Comparison of ENCODE assay signal across 1 cellular context in the genomic region with DNA sequence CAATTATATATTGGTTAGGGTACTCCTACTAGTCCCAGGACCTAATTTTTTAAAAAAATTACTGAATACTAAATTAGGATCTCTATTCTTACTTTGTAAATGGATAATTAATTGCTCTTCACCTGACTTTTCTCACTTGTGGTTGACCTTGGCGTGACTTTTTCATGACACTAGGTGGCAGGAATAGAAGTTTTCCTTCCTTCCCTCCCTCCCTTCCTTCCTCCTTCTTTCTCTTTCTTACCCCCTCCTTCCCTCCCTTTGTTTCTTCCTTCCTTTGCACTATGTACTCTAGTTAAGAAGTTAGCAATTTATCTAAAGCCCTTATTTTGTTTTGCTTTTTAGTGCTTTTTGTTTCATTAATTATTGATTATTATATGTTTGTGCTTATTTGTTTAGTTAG.
TF ChIP-seq lines count a peak whose summit lies in the region.

No MANE protein-coding gene starts in this region.

TF ChIP-seq in K562, 482 proteins besides CTCF, POLR2A, EP300 and RAD21 (continued from another document and continues in another):
- TF ChIP-seq, protein P1, sequence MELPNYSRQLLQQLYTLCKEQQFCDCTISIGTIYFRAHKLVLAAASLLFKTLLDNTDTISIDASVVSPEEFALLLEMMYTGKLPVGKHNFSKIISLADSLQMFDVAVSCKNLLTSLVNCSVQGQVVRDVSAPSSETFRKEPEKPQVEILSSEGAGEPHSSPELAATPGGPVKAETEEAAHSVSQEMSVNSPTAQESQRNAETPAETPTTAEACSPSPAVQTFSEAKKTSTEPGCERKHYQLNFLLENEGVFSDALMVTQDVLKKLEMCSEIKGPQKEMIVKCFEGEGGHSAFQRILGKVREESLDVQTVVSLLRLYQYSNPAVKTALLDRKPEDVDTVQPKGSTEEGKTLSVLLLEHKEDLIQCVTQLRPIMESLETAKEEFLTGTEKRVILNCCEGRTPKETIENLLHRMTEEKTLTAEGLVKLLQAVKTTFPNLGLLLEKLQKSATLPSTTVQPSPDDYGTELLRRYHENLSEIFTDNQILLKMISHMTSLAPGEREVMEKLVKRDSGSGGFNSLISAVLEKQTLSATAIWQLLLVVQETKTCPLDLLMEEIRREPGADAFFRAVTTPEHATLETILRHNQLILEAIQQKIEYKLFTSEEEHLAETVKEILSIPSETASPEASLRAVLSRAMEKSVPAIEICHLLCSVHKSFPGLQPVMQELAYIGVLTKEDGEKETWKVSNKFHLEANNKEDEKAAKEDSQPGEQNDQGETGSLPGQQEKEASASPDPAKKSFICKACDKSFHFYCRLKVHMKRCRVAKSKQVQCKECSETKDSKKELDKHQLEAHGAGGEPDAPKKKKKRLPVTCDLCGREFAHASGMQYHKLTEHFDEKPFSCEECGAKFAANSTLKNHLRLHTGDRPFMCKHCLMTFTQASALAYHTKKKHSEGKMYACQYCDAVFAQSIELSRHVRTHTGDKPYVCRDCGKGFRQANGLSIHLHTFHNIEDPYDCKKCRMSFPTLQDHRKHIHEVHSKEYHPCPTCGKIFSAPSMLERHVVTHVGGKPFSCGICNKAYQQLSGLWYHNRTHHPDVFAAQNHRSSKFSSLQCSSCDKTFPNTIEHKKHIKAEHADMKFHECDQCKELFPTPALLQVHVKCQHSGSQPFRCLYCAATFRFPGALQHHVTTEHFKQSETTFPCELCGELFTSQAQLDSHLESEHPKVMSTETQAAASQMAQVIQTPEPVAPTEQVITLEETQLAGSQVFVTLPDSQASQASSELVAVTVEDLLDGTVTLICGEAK (IDR thresholded peaks at IDR 0.05), result peak; percentile 14; the same call in 1 of the 2 replicates
- TF ChIP-seq, protein P1 (CRISPR knock-in tag; IDR thresholded peaks at IDR 0.05), result no peak
- TF ChIP-seq MTA2 (IDR thresholded peaks at IDR 0.05; ENCODE audit: low read depth), result peak; percentile 48; the same call in 1 of the 2 replicates
- TF ChIP-seq EP400 (IDR thresholded peaks at IDR 0.05), result 0 out of 2 replicates have a peak, but pooled peaks have one; percentile 26
- no peak for TF ChIP-seq BCOR (IDR thresholded peaks at IDR 0.05)
- TF ChIP-seq, protein P2, sequence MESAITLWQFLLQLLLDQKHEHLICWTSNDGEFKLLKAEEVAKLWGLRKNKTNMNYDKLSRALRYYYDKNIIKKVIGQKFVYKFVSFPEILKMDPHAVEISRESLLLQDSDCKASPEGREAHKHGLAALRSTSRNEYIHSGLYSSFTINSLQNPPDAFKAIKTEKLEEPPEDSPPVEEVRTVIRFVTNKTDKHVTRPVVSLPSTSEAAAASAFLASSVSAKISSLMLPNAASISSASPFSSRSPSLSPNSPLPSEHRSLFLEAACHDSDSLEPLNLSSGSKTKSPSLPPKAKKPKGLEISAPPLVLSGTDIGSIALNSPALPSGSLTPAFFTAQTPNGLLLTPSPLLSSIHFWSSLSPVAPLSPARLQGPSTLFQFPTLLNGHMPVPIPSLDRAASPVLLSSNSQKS (CRISPR knock-in tag; IDR thresholded peaks at IDR 0.05), result no peak
- TF ChIP-seq ZNF311 (CRISPR knock-in tag; IDR thresholded peaks at IDR 0.05), result no peak
- TF ChIP-seq MEF2A (IDR thresholded peaks at IDR 0.05; ENCODE audit: control insufficient read depth, low read depth, low read length), result no peak
- TF ChIP-seq SMARCE1 (IDR thresholded peaks at IDR 0.05), result peak; percentile 40; the same call in 1 of the 2 replicates
- TF ChIP-seq HLTF (IDR thresholded peaks at IDR 0.05), result 0 out of 2 replicates have a peak, but pooled peaks have one; percentile 16
- no peak for TF ChIP-seq PTBP1 (IDR thresholded peaks at IDR 0.05; ENCODE audit: low read depth, low read length)
- TF ChIP-seq SRSF9 (IDR thresholded peaks at IDR 0.05; ENCODE audit: borderline replicate concordance, low read depth, low read length), result no peak
- TF ChIP-seq BDP1 (IDR thresholded peaks at IDR 0.05; ENCODE audit: insufficient read depth, insufficient read length), result no peak
- no peak for TF ChIP-seq NR4A1 (CRISPR knock-in tag; IDR thresholded peaks at IDR 0.05)
- no peak for TF ChIP-seq NR4A1 (tag; IDR thresholded peaks at IDR 0.05)
- no peak for TF ChIP-seq ZNF764 (CRISPR knock-in tag; IDR thresholded peaks at IDR 0.05; ENCODE audit: low read depth)
- TF ChIP-seq HMGN3 (IDR thresholded peaks at IDR 0.05; ENCODE audit: borderline replicate concordance, extremely low read depth, insufficient read length, low read depth, low read length), result no peak
- no peak for TF ChIP-seq TCFL5 (CRISPR knock-in tag; conservative IDR thresholded peaks at IDR 0.05)
- no peak for TF ChIP-seq GABPB2 (CRISPR knock-in tag; conservative IDR thresholded peaks at IDR 0.05)
- no peak for TF ChIP-seq HDAC8 (tag; IDR thresholded peaks at IDR 0.05)
- TF ChIP-seq ARID1B (IDR thresholded peaks at IDR 0.05), result peak; percentile 40; the same call in 1 of the 2 replicates
- no peak for TF ChIP-seq RFX5 (IDR thresholded peaks at IDR 0.05; ENCODE audit: low read depth, low read length)
- TF ChIP-seq, protein P3, sequence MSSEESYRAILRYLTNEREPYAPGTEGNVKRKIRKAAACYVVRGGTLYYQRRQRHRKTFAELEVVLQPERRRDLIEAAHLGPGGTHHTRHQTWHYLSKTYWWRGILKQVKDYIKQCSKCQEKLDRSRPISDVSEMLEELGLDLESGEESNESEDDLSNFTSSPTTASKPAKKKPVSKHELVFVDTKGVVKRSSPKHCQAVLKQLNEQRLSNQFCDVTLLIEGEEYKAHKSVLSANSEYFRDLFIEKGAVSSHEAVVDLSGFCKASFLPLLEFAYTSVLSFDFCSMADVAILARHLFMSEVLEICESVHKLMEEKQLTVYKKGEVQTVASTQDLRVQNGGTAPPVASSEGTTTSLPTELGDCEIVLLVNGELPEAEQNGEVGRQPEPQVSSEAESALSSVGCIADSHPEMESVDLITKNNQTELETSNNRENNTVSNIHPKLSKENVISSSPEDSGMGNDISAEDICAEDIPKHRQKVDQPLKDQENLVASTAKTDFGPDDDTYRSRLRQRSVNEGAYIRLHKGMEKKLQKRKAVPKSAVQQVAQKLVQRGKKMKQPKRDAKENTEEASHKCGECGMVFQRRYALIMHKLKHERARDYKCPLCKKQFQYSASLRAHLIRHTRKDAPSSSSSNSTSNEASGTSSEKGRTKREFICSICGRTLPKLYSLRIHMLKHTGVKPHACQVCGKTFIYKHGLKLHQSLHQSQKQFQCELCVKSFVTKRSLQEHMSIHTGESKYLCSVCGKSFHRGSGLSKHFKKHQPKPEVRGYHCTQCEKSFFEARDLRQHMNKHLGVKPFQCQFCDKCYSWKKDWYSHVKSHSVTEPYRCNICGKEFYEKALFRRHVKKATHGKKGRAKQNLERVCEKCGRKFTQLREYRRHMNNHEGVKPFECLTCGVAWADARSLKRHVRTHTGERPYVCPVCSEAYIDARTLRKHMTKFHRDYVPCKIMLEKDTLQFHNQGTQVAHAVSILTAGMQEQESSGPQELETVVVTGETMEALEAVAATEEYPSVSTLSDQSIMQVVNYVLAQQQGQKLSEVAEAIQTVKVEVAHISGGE (CRISPR knock-in tag; IDR thresholded peaks at IDR 0.05), result no peak
- TF ChIP-seq BHLHE40 (IDR thresholded peaks at IDR 0.05; ENCODE audit: low read length), result no peak
- peak; percentile 29; the same call in 1 of the 2 replicates for TF ChIP-seq HDAC2 (IDR thresholded peaks at IDR 0.05)
- no peak for TF ChIP-seq XRCC3 (IDR thresholded peaks at IDR 0.05)
- TF ChIP-seq PCBP2 (IDR thresholded peaks at IDR 0.05; ENCODE audit: low read depth, low read length, poor library complexity, severe bottlenecking), result no peak
- TF ChIP-seq KHSRP (IDR thresholded peaks at IDR 0.05), result no peak
- no peak for TF ChIP-seq SPI1 (IDR thresholded peaks at IDR 0.05; ENCODE audit: borderline replicate concordance, low read depth, low read length)
- TF ChIP-seq, protein P4, sequence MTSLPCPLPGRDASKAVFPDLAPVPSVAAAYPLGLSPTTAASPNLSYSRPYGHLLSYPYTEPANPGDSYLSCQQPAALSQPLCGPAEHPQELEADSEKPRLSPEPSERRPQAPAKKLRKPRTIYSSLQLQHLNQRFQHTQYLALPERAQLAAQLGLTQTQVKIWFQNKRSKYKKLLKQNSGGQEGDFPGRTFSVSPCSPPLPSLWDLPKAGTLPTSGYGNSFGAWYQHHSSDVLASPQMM (CRISPR knock-in tag; IDR thresholded peaks at IDR 0.05), result no peak
- TF ChIP-seq POU5F1 (IDR thresholded peaks at IDR 0.05; ENCODE audit: borderline replicate concordance, low read depth, low read length, partially characterized antibody), result no peak
- no peak for TF ChIP-seq TAF9B (IDR thresholded peaks at IDR 0.05; ENCODE audit: partially characterized antibody)
- no peak for TF ChIP-seq TOE1 (IDR thresholded peaks at IDR 0.05; ENCODE audit: borderline replicate concordance)
- TF ChIP-seq TOE1 (CRISPR knock-in tag; IDR thresholded peaks at IDR 0.05; ENCODE audit: borderline replicate concordance, low read depth), result no peak
- no peak for TF ChIP-seq ESRRB (CRISPR knock-in tag; IDR thresholded peaks at IDR 0.05; ENCODE audit: borderline replicate concordance)
- TF ChIP-seq GTF3C2 (IDR thresholded peaks at IDR 0.05; ENCODE audit: borderline replicate concordance, extremely low read depth, insufficient read length), result no peak
- TF ChIP-seq, protein P5, sequence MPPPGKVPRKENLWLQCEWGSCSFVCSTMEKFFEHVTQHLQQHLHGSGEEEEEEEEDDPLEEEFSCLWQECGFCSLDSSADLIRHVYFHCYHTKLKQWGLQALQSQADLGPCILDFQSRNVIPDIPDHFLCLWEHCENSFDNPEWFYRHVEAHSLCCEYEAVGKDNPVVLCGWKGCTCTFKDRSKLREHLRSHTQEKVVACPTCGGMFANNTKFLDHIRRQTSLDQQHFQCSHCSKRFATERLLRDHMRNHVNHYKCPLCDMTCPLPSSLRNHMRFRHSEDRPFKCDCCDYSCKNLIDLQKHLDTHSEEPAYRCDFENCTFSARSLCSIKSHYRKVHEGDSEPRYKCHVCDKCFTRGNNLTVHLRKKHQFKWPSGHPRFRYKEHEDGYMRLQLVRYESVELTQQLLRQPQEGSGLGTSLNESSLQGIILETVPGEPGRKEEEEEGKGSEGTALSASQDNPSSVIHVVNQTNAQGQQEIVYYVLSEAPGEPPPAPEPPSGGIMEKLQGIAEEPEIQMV (tag; conservative IDR thresholded peaks at IDR 0.05; ENCODE audit: low read depth), result 0 out of 2 replicates have a peak, but pooled peaks have one; percentile 24
- TF ChIP-seq MIER1 (IDR thresholded peaks at IDR 0.05; ENCODE audit: low read depth), result no peak
- no peak for TF ChIP-seq ZBTB5 (IDR thresholded peaks at IDR 0.05)
